ENCODE assay signal across 14 cellular contexts in genomic region chr6:82015043-82015442, GRCh38.
A peak's percentile ranks its signal among the peaks of the same experiment; 100 is the strongest.
DNase-seq lines count a peak whose midpoint lies in the region; ATAC-seq and TF ChIP-seq lines count a peak whose summit lies in the region.
"Had no signal": no experiment of that assay in that cellular context is flagged by ENCODE, and none has a peak within 500 bp of the region (broad histone marks: within the 10 kb centered on the region; RNA-seq: fewer than 3 reads in every experiment).

No MANE protein-coding gene starts in this region.

- TF ChIP-seq POLR2A in thyroid gland (IDR thresholded peaks at IDR 0.05): no peak

- CTCF ChIA-PET in SK-N-SH (lab: Yijun Ruan, JAX): interaction anchor here (0.7 kb wide), 1 partner anchor 26 kb away, joined by 3 read pairs; no protein-coding TSS in a partner anchor

- no peaks in the 10 kb centered on the region for H3K27me3 ChIP-seq in SK-N-SH (ENCODE audit: insufficient read depth)
- no peaks in the 10 kb centered on the region for H3K27me3 ChIP-seq in RWPE2 (ENCODE audit: insufficient read depth, poor library complexity, severe bottlenecking)
- H3K27me3 ChIP-seq in thyroid gland: no peaks in the 10 kb centered on the region

- peak overlapping the region; percentile 22; the same call in 1 of the 2 replicates for H3K9ac ChIP-seq in SK-N-SH

- intact Hi-C loops in thyroid gland (cut with DNase I): no loop called here

- H3K27ac ChIP-seq in SK-N-SH (ENCODE audit: low read depth in 2 of 2, low read length in 1 of 2) (peak overlapping the region in 1 of 2 experiments; percentile 85; a peak in 2 of 4 replicates), RWPE2 (ENCODE audit: poor library complexity, severe bottlenecking) (peak overlapping the region; percentile 67), thyroid gland (peak overlapping the region; percentile 36 to 87 (median 70))

- no peak for TF ChIP-seq RAD21 in SK-N-SH (IDR thresholded peaks at IDR 0.05; ENCODE audit: low read length)

- no peak overlapping the region for H3K4me2 ChIP-seq in SK-N-SH

- H3K79me2 ChIP-seq in SK-N-SH (ENCODE audit: insufficient read depth): no peaks in the 10 kb centered on the region

- H3K4me1 ChIP-seq in SK-N-SH (ENCODE audit: control insufficient read depth in 1 of 2, insufficient read depth in 2 of 2, low read depth in 1 of 2, low read length in 1 of 2): peaks cover 0 to 13% of the 10 kb centered on the region in 2 experiments; a peak in 2 of 4 replicates
- peaks cover 35% of the 10 kb centered on the region for H3K4me1 ChIP-seq in RWPE2 (ENCODE audit: insufficient read depth, poor library complexity, severe bottlenecking)
- peaks cover 30 to 52% of the 10 kb centered on the region in 2 donors for H3K4me1 ChIP-seq in thyroid gland

- POLR2A ChIA-PET in SK-N-SH (lab: Yijun Ruan, JAX): no interaction called here

- peaks cover 13% of the 10 kb centered on the region for H3F3A ChIP-seq in SK-N-SH (replicated peaks; ENCODE audit: insufficient read depth)

- H2AFZ ChIP-seq in SK-N-SH (ENCODE audit: low read depth): 0 out of 2 replicates have a peak overlapping the region, but pooled peaks have one; percentile 11

- H3K9me2 ChIP-seq in SK-N-SH: no peaks in the 10 kb centered on the region

- no peaks in the 10 kb centered on the region for H4K20me1 ChIP-seq in SK-N-SH (ENCODE audit: insufficient read depth)

- no peak for TF ChIP-seq EP300 in SK-N-SH (IDR thresholded peaks at IDR 0.05; ENCODE audit: borderline replicate concordance in 1 of 2, low read depth in 1 of 2, low read length in 1 of 2)

- no peak for DNase-seq in SK-N-SH
- no peak for DNase-seq in RWPE2 (ENCODE audit: low spot score)
- DNase-seq in fibroblast of mammary gland (ENCODE audit: low read depth): peak; percentile 63
- no peak for DNase-seq in thyroid gland
- DNase-seq in NCI-H1048 (lab: John Stamatoyannopoulos, UW): no peak
- DNase-seq in NCI-H2107 treated with DMSO at 0.1 percent for 48 hours (lab: John Stamatoyannopoulos, UW; ENCODE audit: unreplicated experiment): no peak
- DNase-seq: ACHN; activated CD4-positive, alpha-beta memory T cell treated with anti-CD3 and anti-CD28 coated beads, Interleukin-2, amount 10 ng/mL, durations not matched to agents 7 days and 5 days; DMS79; kidney; naive thymus-derived CD8-positive, alpha-beta T cell; NCI-H2081 had no signal

- H3K4me3 ChIP-seq in SK-N-SH (ENCODE audit: low read depth in 2 of 2, low read length in 1 of 2) (no peak overlapping the region), RWPE2 (ENCODE audit: severe bottlenecking) (no peak overlapping the region), fibroblast of mammary gland (ENCODE audit: control insufficient read depth, low read depth, low read length) (no peak overlapping the region), thyroid gland (replicated peaks in 1 of 3) (no peak overlapping the region)

- no peaks in the 10 kb centered on the region for H3K36me3 ChIP-seq in SK-N-SH (replicated peaks in 1 of 2; ENCODE audit: control insufficient read depth in 1 of 2, insufficient read depth in 2 of 2, low read length in 1 of 2)
- H3K36me3 ChIP-seq in RWPE2 (ENCODE audit: low read depth): no peaks in the 10 kb centered on the region
- no peaks in the 10 kb centered on the region for H3K36me3 ChIP-seq in thyroid gland

- H3K9me3 ChIP-seq in SK-N-SH (no peaks in the 10 kb centered on the region), RWPE2 (ENCODE audit: severe bottlenecking) (no peaks in the 10 kb centered on the region), thyroid gland (no peaks in the 10 kb centered on the region)

- WGBS in SK-N-SH (ENCODE audit: low lambda C conversion rate): 88% methylated on average over 2 of the region's 2 CpGs
- 73 to 83% methylated on average over 2 of the region's 2 CpGs for WGBS in thyroid gland, 2 donors

- ATAC-seq in SK-N-SH treated with all-trans-retinoic acid at 6 μM for 48 hours (no peak), RWPE2 (ENCODE audit: low read depth) (no peak), GM19035 (IDR thresholded peaks at IDR 0.05; ENCODE audit: unreplicated experiment) (no peak)
- ATAC-seq: naive thymus-derived CD8-positive, alpha-beta T cell had no signal

- TF ChIP-seq CTCF in SK-N-SH (IDR thresholded peaks at IDR 0.05): no peak
- TF ChIP-seq CTCF in RWPE2 (IDR thresholded peaks at IDR 0.05; ENCODE audit: poor library complexity, severe bottlenecking): no peak
- no peak for TF ChIP-seq CTCF in fibroblast of mammary gland (conservative IDR thresholded peaks at IDR 0.05; ENCODE audit: control insufficient read depth, insufficient read depth, low read depth, low read length)
- no peak for TF ChIP-seq CTCF in thyroid gland (IDR thresholded peaks at IDR 0.05)

TF ChIP-seq in SK-N-SH, 30 proteins besides CTCF, POLR2A, EP300 and RAD21:
- no peak for TF ChIP-seq ZBTB33 (IDR thresholded peaks at IDR 0.05; ENCODE audit: borderline replicate concordance, low read depth)

TF ChIP-seq in SK-N-SH treated with all-trans-retinoic acid at 6 μM for 48 hours, 23 proteins besides CTCF, POLR2A, EP300 and RAD21 (continues in another document):
- TF ChIP-seq CSDC2 (CRISPR knock-in tag; IDR thresholded peaks at IDR 0.05) (no peak), TSHZ2 (CRISPR knock-in tag; IDR thresholded peaks at IDR 0.05) (no peak), CSRNP3 (CRISPR knock-in tag; IDR thresholded peaks at IDR 0.05) (no peak), CREB5 (CRISPR knock-in tag; IDR thresholded peaks at IDR 0.05; ENCODE audit: low read depth) (no peak), OSR1 (CRISPR knock-in tag; IDR thresholded peaks at IDR 0.05) (no peak), TOX (CRISPR knock-in tag; IDR thresholded peaks at IDR 0.05; ENCODE audit: borderline replicate concordance) (no peak), RARB (CRISPR knock-in tag; IDR thresholded peaks at IDR 0.05) (no peak), SNAI2 (CRISPR knock-in tag; IDR thresholded peaks at IDR 0.05) (no peak), ZNF70 (CRISPR knock-in tag; IDR thresholded peaks at IDR 0.05) (no peak), PPARA (CRISPR knock-in tag; IDR thresholded peaks at IDR 0.05; ENCODE audit: borderline replicate concordance) (no peak), POU6F1 (CRISPR knock-in tag; IDR thresholded peaks at IDR 0.05; ENCODE audit: borderline replicate concordance, low read depth) (no peak), GLIS3 (CRISPR knock-in tag; IDR thresholded peaks at IDR 0.05) (no peak)
